In genomic region chr4:140645614-140646412, GRCh38 we compare ENCODE assay signal across 1 cellular context.
A peak's percentile ranks its signal among the peaks of the same experiment; 100 is the strongest.
TF ChIP-seq lines count a peak whose summit lies in the region.

No MANE protein-coding gene starts in this region.

TF ChIP-seq in HepG2, 621 proteins besides CTCF, POLR2A, EP300 and RAD21 (continued from another document and continues in another):
- TF ChIP-seq ARID4A (CRISPR knock-in tag; IDR thresholded peaks at IDR 0.05; ENCODE audit: borderline replicate concordance) (0 out of 2 replicates have a peak, but pooled peaks have one; percentile 21), SNAI1 (CRISPR knock-in tag; IDR thresholded peaks at IDR 0.05; ENCODE audit: borderline replicate concordance) (no peak), PHF8 (CRISPR knock-in tag; IDR thresholded peaks at IDR 0.05) (no peak), BCL3 (CRISPR knock-in tag; IDR thresholded peaks at IDR 0.05) (no peak), ZNF891 (CRISPR knock-in tag; IDR thresholded peaks at IDR 0.05) (no peak), ZNF614 (CRISPR knock-in tag; IDR thresholded peaks at IDR 0.05; ENCODE audit: borderline replicate concordance) (no peak), ZNF264 (CRISPR knock-in tag; IDR thresholded peaks at IDR 0.05) (0 out of 2 replicates have a peak, but pooled peaks have one; percentile 36), SMARCE1 (IDR thresholded peaks at IDR 0.05; ENCODE audit: borderline replicate concordance) (no peak), ZNF775 (CRISPR knock-in tag; IDR thresholded peaks at IDR 0.05; ENCODE audit: borderline replicate concordance) (no peak), ZNF441 (CRISPR knock-in tag; IDR thresholded peaks at IDR 0.05; ENCODE audit: borderline replicate concordance) (no peak), YEATS2 (CRISPR knock-in tag; IDR thresholded peaks at IDR 0.05; ENCODE audit: borderline replicate concordance) (no peak), RBFOX2 (IDR thresholded peaks at IDR 0.05; ENCODE audit: low read depth, low read length) (no peak), ZNF784 (CRISPR knock-in tag; IDR thresholded peaks at IDR 0.05; ENCODE audit: borderline replicate concordance) (no peak), ZNF260 (CRISPR knock-in tag; IDR thresholded peaks at IDR 0.05; ENCODE audit: borderline replicate concordance, low read depth) (no peak), NCOA2 (CRISPR knock-in tag; IDR thresholded peaks at IDR 0.05) (peak; percentile 53; the same call in 1 of the 2 replicates), ZNF564 (CRISPR knock-in tag; IDR thresholded peaks at IDR 0.05) (no peak), HNRNPUL1 (IDR thresholded peaks at IDR 0.05; ENCODE audit: low read depth, low read length) (no peak), KDM1A (CRISPR knock-in tag; IDR thresholded peaks at IDR 0.05) (no peak), TCF7L2 (IDR thresholded peaks at IDR 0.05; ENCODE audit: low read depth, low read length) (no peak), KAT7 (CRISPR knock-in tag; IDR thresholded peaks at IDR 0.05; ENCODE audit: borderline replicate concordance) (no peak), TRAFD1 (CRISPR knock-in tag; IDR thresholded peaks at IDR 0.05; ENCODE audit: borderline replicate concordance) (no peak), SNRNP70 (IDR thresholded peaks at IDR 0.05; ENCODE audit: low read depth, low read length) (no peak), ELF3 (CRISPR knock-in tag; IDR thresholded peaks at IDR 0.05) (peak; percentile 83), ELK4 (CRISPR knock-in tag; IDR thresholded peaks at IDR 0.05; ENCODE audit: borderline replicate concordance) (no peak), ZNF83 (CRISPR knock-in tag; IDR thresholded peaks at IDR 0.05; ENCODE audit: borderline replicate concordance) (no peak), HOXA7 (CRISPR knock-in tag; IDR thresholded peaks at IDR 0.05) (no peak), HDAC1 (CRISPR knock-in tag; IDR thresholded peaks at IDR 0.05) (no peak), ZBTB10 (CRISPR knock-in tag; IDR thresholded peaks at IDR 0.05; ENCODE audit: borderline replicate concordance) (no peak; the same call in 1 of the 2 replicates), EED (CRISPR knock-in tag; IDR thresholded peaks at IDR 0.05) (no peak), SMC3 (IDR thresholded peaks at IDR 0.05; ENCODE audit: low read length) (no peak), ZNF33A (CRISPR knock-in tag; IDR thresholded peaks at IDR 0.05; ENCODE audit: borderline replicate concordance) (no peak), EHMT2 (IDR thresholded peaks at IDR 0.05; ENCODE audit: borderline replicate concordance, low read depth, low read length) (no peak), THRA (CRISPR knock-in tag; IDR thresholded peaks at IDR 0.05; ENCODE audit: borderline replicate concordance) (no peak; the same call in 1 of the 2 replicates), ZNF687 (CRISPR knock-in tag; IDR thresholded peaks at IDR 0.05) (peak; percentile 56), TCF7 (IDR thresholded peaks at IDR 0.05; ENCODE audit: low read depth) (no peak), ZNF576 (CRISPR knock-in tag; IDR thresholded peaks at IDR 0.05) (no peak), ZNF382 (CRISPR knock-in tag; IDR thresholded peaks at IDR 0.05; ENCODE audit: borderline replicate concordance) (no peak), GATAD2A (CRISPR knock-in tag; IDR thresholded peaks at IDR 0.05) (peak; percentile 38; the same call in 1 of the 2 replicates), PHF5A (CRISPR knock-in tag; IDR thresholded peaks at IDR 0.05; ENCODE audit: low read depth, unreplicated experiment) (no peak), ARID3A (IDR thresholded peaks at IDR 0.05; ENCODE audit: low read depth, low read length) (no peak), MAZ (IDR thresholded peaks at IDR 0.05; ENCODE audit: borderline replicate concordance, low read depth, low read length) (no peak), MAZ (CRISPR knock-in tag; IDR thresholded peaks at IDR 0.05; ENCODE audit: low read depth) (no peak), SUZ12 (IDR thresholded peaks at IDR 0.05; ENCODE audit: low read depth, low read length) (no peak), ZNF605 (CRISPR knock-in tag; IDR thresholded peaks at IDR 0.05) (no peak), ZC3H13 (CRISPR knock-in tag; IDR thresholded peaks at IDR 0.05) (no peak), KLF13 (CRISPR knock-in tag; IDR thresholded peaks at IDR 0.05) (no peak)
